8 cellular contexts compared by ENCODE assay signal in genomic region chr3:189947948-189948723, GRCh38.
A peak's percentile ranks its signal among the peaks of the same experiment; 100 is the strongest.
DNase-seq lines count a peak whose midpoint lies in the region; ATAC-seq and TF ChIP-seq lines count a peak whose summit lies in the region.

No MANE protein-coding gene starts in this region.

- H3K79me2 ChIP-seq in OCI-LY1 (ENCODE audit: insufficient read depth, low read length), result no peaks in the 10 kb centered on the region

- peak; percentile 58 for DNase-seq in DMS53 (lab: John Stamatoyannopoulos, UW)
- DNase-seq in epithelial cell of proximal tubule (ENCODE audit: low read depth), result no peak
- no peak for DNase-seq in transverse colon
- no peak for DNase-seq in activated CD4-positive, CD25-positive, alpha-beta regulatory T cell (lab: John Stamatoyannopoulos, UW)
- no peak for DNase-seq in NCI-H2029 treated with DMSO at 0.1 percent for 48 hours (lab: John Stamatoyannopoulos, UW)

- 11 to 25% methylated on average over 5 to 6 of the region's 6 CpGs for WGBS in transverse colon (ENCODE audit: low coverage in 1 of 2), 2 donors

- H3F3A ChIP-seq in OCI-LY1 (ENCODE audit: insufficient read depth, low read length), result no peaks in the 10 kb centered on the region

- H3K27ac ChIP-seq in OCI-LY1 (ENCODE audit: low read depth, low read length, poor library complexity, severe bottlenecking), result no peak overlapping the region
- H3K27ac ChIP-seq in transverse colon, result no peak overlapping the region

- in situ Hi-C loops in transverse colon (cut with MboI; ENCODE audit: low pct_ligation_motif_present in 1 of 4, low pct_unique_long_range_greater_than_20kb in 1 of 4, low sequenced_read_pairs in 3 of 4), result loop anchor here (10.0 to 25.0 kb wide), 2 partner anchors 683 to 686 kb away; no protein-coding TSS in a partner anchor

- H3K36me3 ChIP-seq in OCI-LY1 (ENCODE audit: insufficient read depth, low read length) (no peaks in the 10 kb centered on the region), transverse colon (no peaks in the 10 kb centered on the region)

- H3K4me1 ChIP-seq in OCI-LY1 (ENCODE audit: insufficient read depth, low read length, severe bottlenecking) (no peaks in the 10 kb centered on the region), transverse colon (peaks cover 0 to 14% (median 10%) of the 10 kb centered on the region in 4 donors)

- TF ChIP-seq EP300 in transverse colon (IDR thresholded peaks at IDR 0.05; ENCODE audit: low read depth), result no peak

- H3K4me2 ChIP-seq in OCI-LY1 (ENCODE audit: low read length), result no peak overlapping the region

- H2AFZ ChIP-seq in OCI-LY1 (ENCODE audit: low read length), result no peak overlapping the region

- intact Hi-C loops in transverse colon (cut with DNase I; ENCODE audit: low total_unique reads), result no loop called here

- no peaks in the 10 kb centered on the region for H3K27me3 ChIP-seq in OCI-LY1 (ENCODE audit: insufficient read depth, low read length)
- no peaks in the 10 kb centered on the region for H3K27me3 ChIP-seq in transverse colon

- no peak overlapping the region for H3K9ac ChIP-seq in OCI-LY1 (ENCODE audit: low read length)

- peak; percentile 80 for TF ChIP-seq CTCF in OCI-LY1 (IDR thresholded peaks at IDR 0.05; ENCODE audit: low read length)
- peak; percentile 76 for TF ChIP-seq CTCF in epithelial cell of proximal tubule (conservative IDR thresholded peaks at IDR 0.05; ENCODE audit: low read depth, low read length)
- peak; percentile 22 to 65 (median 42) for TF ChIP-seq CTCF in transverse colon (IDR thresholded peaks at IDR 0.05)

- H3K9me2 ChIP-seq in OCI-LY1 (ENCODE audit: low read depth, low read length), result no peaks in the 10 kb centered on the region

- no peaks in the 10 kb centered on the region for H4K20me1 ChIP-seq in OCI-LY1 (ENCODE audit: insufficient read depth, low read length)

- ATAC-seq in GM21619 (IDR thresholded peaks at IDR 0.05; ENCODE audit: unreplicated experiment) (peak; percentile 69), GM18505 (IDR thresholded peaks at IDR 0.05; ENCODE audit: unreplicated experiment) (no peak)

- TF ChIP-seq POLR2A in transverse colon (IDR thresholded peaks at IDR 0.05), result no peak
- TF ChIP-seq POLR2A in GM18505 (IDR thresholded peaks at IDR 0.05; ENCODE audit: borderline replicate concordance, extremely low read depth, insufficient read depth, insufficient read length), result no peak

- no peak overlapping the region for H3K4me3 ChIP-seq in OCI-LY1 (ENCODE audit: low read depth, low read length, poor library complexity, severe bottlenecking)
- no peak overlapping the region for H3K4me3 ChIP-seq in epithelial cell of proximal tubule (ENCODE audit: low read depth, low read length)
- H3K4me3 ChIP-seq in transverse colon, result no peak overlapping the region

- no peaks in the 10 kb centered on the region for H3K9me3 ChIP-seq in OCI-LY1 (ENCODE audit: low read length)
- no peaks in the 10 kb centered on the region for H3K9me3 ChIP-seq in transverse colon
